Comparison of ENCODE assay signal across 8 cellular contexts in the genomic region with DNA sequence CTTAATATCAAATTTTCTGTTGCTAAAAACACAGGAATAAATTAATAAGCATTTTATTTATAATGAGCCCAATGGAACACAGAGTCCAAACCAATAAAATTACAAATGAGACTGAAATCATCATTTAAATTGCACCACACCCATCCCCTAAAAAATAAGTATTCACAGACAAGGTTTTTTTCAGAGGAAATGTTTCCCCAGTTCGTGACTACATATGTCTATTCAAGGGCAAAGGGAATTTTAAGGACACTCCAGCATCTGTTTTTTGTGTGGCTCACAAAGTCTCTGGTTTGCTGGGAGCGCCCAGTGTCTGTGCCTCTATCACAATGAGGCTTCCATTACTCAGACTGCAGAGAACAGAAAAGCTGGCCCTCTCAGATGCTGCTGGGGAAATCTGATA. TPM values are rescaled to one million over a fixed set of nuclear protein-coding genes. Genes with fewer than 3 reads are reported as not detected.
"Had no signal": no experiment of that assay in that cellular context is flagged by ENCODE, and none has a peak within 500 bp of the region (broad histone marks: within the 10 kb centered on the region; RNA-seq: fewer than 3 reads in every experiment).

No MANE protein-coding gene starts in this region.

- H3K4me3 Mint-ChIP-seq: GM23338, H9, IgD-negative memory B cell had no signal

- H3K4me2 ChIP-seq: GM23338 had no signal

- H3K4me3 ChIP-seq: GM23338 had no signal

- H3K36me3 Mint-ChIP-seq: IgD-negative memory B cell had no signal

- H2AFZ ChIP-seq: GM23338 had no signal

- H3K27ac ChIP-seq: HL-60 had no signal

- H3K27me3 Mint-ChIP-seq: IgD-negative memory B cell had no signal

- H3K9me3 Mint-ChIP-seq: GM23338, H9, IgD-negative memory B cell had no signal

- H3K4me1 Mint-ChIP-seq: GM23338, H9, IgD-negative memory B cell had no signal

- DNase-seq: H9, HCEC 1CT, KBM-7 had no signal

- H3K27ac Mint-ChIP-seq: GM23338, H9, IgD-negative memory B cell had no signal

RNA-seq across cellular contexts. Expression of gene TBX18, which starts 16.1 kb away (rescaled TPM):
- total RNA-seq: H1, H9, HepG2 had no signal
- polyA plus RNA-seq: GM23338, HepG2, IgD-negative memory B cell had no signal
